ENCODE assay signal across 18 cellular contexts in genomic region chr2:237566401-237567235, GRCh38. TPM values are rescaled to one million over a fixed set of nuclear protein-coding genes. Genes with fewer than 3 reads are reported as not detected.
"Had no signal": no experiment of that assay in that cellular context is flagged by ENCODE, and none has a peak within 500 bp of the region (broad histone marks: within the 10 kb centered on the region; RNA-seq: fewer than 3 reads in every experiment).

TSS of gene PRLH (plus strand) at chr2:237566574. CDS start at chr2:237566574, 0 bp downstream.

- H3K27me3 ChIP-seq: ascending aorta had no signal

- H3K27ac ChIP-seq: ascending aorta, gastroesophageal sphincter, skin epidermis, upper lobe of right lung had no signal

- H3K4me1 Mint-ChIP-seq: activated naive CD4-positive, alpha-beta T cell treated with anti-CD3 and anti-CD28 coated beads, Interleukin-2, amount 10 ng/mL, durations not matched to agents 7 days and 5 days had no signal

- FAIRE-seq: islet of Langerhans had no signal

- H3K36me3 ChIP-seq: ascending aorta, gastroesophageal sphincter, upper lobe of right lung had no signal

- ATAC-seq: gastroesophageal sphincter, upper lobe of right lung had no signal

- H3K9me3 ChIP-seq: ascending aorta, gastroesophageal sphincter, upper lobe of right lung had no signal

- DNase-seq: activated CD4-positive, alpha-beta T cell treated with anti-CD3 and anti-CD28 coated beads, Interleukin-2, amount 10 ng/mL, durations not matched to agents 24 days and 14 days; activated CD4-positive, CD25-positive, alpha-beta regulatory T cell; activated naive CD4-positive, alpha-beta T cell treated with anti-CD3 and anti-CD28 coated beads, Interleukin-2, amount 10 ng/mL, durations not matched to agents 7 days and 5 days; erythroblast; retina; stimulated activated CD4-positive, alpha-beta T cell treated with anti-CD3 and anti-CD28 coated beads, Interleukin-4, amount 100 ng/mL, for 4 hours; stimulated activated CD8-positive, alpha-beta memory T cell treated with anti-CD3 and anti-CD28 coated beads, Interleukin-4, amount 100 ng/mL, for 48 hours; SW 1271; upper lobe of right lung had no signal

- H3K36me3 Mint-ChIP-seq: activated naive CD4-positive, alpha-beta T cell treated with anti-CD3 and anti-CD28 coated beads, Interleukin-2, amount 10 ng/mL, durations not matched to agents 7 days and 5 days had no signal

- H3K27ac Mint-ChIP-seq: activated CD4-positive, alpha-beta T cell treated with anti-CD3 and anti-CD28 coated beads, Interleukin-2, amount 10 ng/mL, durations not matched to agents 24 days and 14 days; activated naive CD4-positive, alpha-beta T cell treated with anti-CD3 and anti-CD28 coated beads, Interleukin-2, amount 10 ng/mL, durations not matched to agents 7 days and 5 days; stimulated activated naive CD8-positive, alpha-beta T cell treated with anti-CD3 and anti-CD28 coated beads, Interleukin-15, Interleukin-2, amounts not matched to agents 100 ng/mL and 50 ng/mL, for 24 hours; T-helper 2 cell treated with Interferon-gamma antibody and Interleukin-4, amounts not matched to agents 5 μg/mL and 100 μg/mL, for 36 hours had no signal

- H3K4me3 Mint-ChIP-seq: activated CD4-positive, alpha-beta T cell treated with anti-CD3 and anti-CD28 coated beads, Interleukin-2, amount 10 ng/mL, durations not matched to agents 24 days and 14 days; activated naive CD4-positive, alpha-beta T cell treated with anti-CD3 and anti-CD28 coated beads, Interleukin-2, amount 10 ng/mL, durations not matched to agents 7 days and 5 days; stimulated activated naive CD8-positive, alpha-beta T cell treated with anti-CD3 and anti-CD28 coated beads, Interleukin-15, Interleukin-2, amounts not matched to agents 100 ng/mL and 50 ng/mL, for 24 hours; T-helper 2 cell treated with Interferon-gamma antibody and Interleukin-4, amounts not matched to agents 5 μg/mL and 100 μg/mL, for 36 hours had no signal

- H3K4me1 ChIP-seq: ascending aorta had no signal

- H3K4me3 ChIP-seq: ascending aorta, gastroesophageal sphincter, skin epidermis, upper lobe of right lung had no signal

- H3K9me3 Mint-ChIP-seq: activated CD4-positive, alpha-beta T cell treated with anti-CD3 and anti-CD28 coated beads, Interleukin-2, amount 10 ng/mL, durations not matched to agents 24 days and 14 days; activated naive CD4-positive, alpha-beta T cell treated with anti-CD3 and anti-CD28 coated beads, Interleukin-2, amount 10 ng/mL, durations not matched to agents 7 days and 5 days; stimulated activated naive CD8-positive, alpha-beta T cell treated with anti-CD3 and anti-CD28 coated beads, Interleukin-15, Interleukin-2, amounts not matched to agents 100 ng/mL and 50 ng/mL, for 24 hours; T-helper 2 cell treated with Interferon-gamma antibody and Interleukin-4, amounts not matched to agents 5 μg/mL and 100 μg/mL, for 36 hours had no signal

RNA-seq across cellular contexts. Expression of gene PRLH, which starts in this region (rescaled TPM):
- total RNA-seq: activated CD4-positive, alpha-beta T cell treated with anti-CD3 and anti-CD28 coated beads, Interleukin-2, amount 10 ng/mL, durations not matched to agents 24 days and 14 days; ascending aorta; dermis microvascular lymphatic vessel endothelial cell; gastroesophageal sphincter; lung microvascular endothelial cell; temporal lobe; upper lobe of right lung had no signal
